ENCODE assay signal across 3 cellular contexts in the genomic region with DNA sequence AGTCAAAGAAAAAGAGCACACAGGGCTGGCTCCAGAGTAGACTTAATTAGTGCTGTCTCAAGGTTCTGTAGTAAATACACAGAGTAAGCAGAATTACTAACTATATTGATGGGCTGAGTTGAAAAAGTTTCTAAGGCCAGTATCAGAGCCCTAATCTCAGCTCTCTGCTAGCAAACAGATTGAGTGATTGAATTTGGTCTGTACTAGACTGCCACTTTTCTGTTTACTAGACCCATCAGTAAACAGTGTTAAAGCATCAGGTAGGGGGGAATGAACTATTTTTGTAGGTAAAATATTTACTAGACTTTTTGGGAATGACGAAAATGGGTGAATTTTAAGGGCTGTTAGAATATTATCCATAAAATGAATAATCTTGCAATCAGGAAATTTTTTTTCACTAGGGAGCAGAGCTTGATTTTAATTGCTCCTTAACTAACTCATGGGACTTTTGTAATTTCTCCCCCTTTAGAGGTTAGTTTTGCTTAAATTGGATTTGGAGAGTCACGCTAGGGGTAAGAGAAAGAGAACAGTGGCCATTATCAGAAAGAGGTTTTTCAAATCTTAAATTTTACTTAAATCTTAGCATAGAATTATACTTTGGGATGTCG.
TF ChIP-seq lines count a peak whose summit lies in the region.

No MANE protein-coding gene starts in this region.

TF ChIP-seq in SK-N-SH, 30 proteins besides CTCF, POLR2A, EP300 and RAD21 (continued from another document):
- TF ChIP-seq ZBTB33 (IDR thresholded peaks at IDR 0.05; ENCODE audit: borderline replicate concordance, low read depth), result no peak
- TF ChIP-seq TEAD4 (IDR thresholded peaks at IDR 0.05; ENCODE audit: borderline replicate concordance, insufficient read depth), result no peak
TF ChIP-seq in SK-N-SH: peak in this region for 0.

TF ChIP-seq in SK-N-SH treated with all-trans-retinoic acid at 6 μM for 48 hours, 23 proteins besides CTCF, POLR2A, EP300 and RAD21 (continued from another document and continues in another):
- TF ChIP-seq ZNF565 (CRISPR knock-in tag; conservative IDR thresholded peaks at IDR 0.05; ENCODE audit: low read depth), result no peak
- TF ChIP-seq PPARA (CRISPR knock-in tag; IDR thresholded peaks at IDR 0.05; ENCODE audit: borderline replicate concordance), result no peak
- TF ChIP-seq, protein P1, sequence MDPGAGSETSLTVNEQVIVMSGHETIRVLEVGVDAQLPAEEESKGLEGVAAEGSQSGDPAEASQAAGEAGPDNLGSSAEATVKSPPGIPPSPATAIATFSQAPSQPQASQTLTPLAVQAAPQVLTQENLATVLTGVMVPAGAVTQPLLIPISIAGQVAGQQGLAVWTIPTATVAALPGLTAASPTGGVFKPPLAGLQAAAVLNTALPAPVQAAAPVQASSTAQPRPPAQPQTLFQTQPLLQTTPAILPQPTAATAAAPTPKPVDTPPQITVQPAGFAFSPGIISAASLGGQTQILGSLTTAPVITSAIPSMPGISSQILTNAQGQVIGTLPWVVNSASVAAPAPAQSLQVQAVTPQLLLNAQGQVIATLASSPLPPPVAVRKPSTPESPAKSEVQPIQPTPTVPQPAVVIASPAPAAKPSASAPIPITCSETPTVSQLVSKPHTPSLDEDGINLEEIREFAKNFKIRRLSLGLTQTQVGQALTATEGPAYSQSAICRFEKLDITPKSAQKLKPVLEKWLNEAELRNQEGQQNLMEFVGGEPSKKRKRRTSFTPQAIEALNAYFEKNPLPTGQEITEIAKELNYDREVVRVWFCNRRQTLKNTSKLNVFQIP (CRISPR knock-in tag; IDR thresholded peaks at IDR 0.05; ENCODE audit: borderline replicate concordance, low read depth), result no peak
- TF ChIP-seq ZNF70 (CRISPR knock-in tag; IDR thresholded peaks at IDR 0.05), result no peak
- TF ChIP-seq ZC3H10 (CRISPR knock-in tag; IDR thresholded peaks at IDR 0.05), result no peak
- no peak for TF ChIP-seq ZFP30 (CRISPR knock-in tag; IDR thresholded peaks at IDR 0.05)
- TF ChIP-seq CSDC2 (CRISPR knock-in tag; IDR thresholded peaks at IDR 0.05), result no peak
- TF ChIP-seq OSR1 (CRISPR knock-in tag; IDR thresholded peaks at IDR 0.05), result no peak
- no peak for TF ChIP-seq ISL1 (CRISPR knock-in tag; IDR thresholded peaks at IDR 0.05)
- no peak for TF ChIP-seq ZFP3 (CRISPR knock-in tag; IDR thresholded peaks at IDR 0.05)
- TF ChIP-seq, protein P2, sequence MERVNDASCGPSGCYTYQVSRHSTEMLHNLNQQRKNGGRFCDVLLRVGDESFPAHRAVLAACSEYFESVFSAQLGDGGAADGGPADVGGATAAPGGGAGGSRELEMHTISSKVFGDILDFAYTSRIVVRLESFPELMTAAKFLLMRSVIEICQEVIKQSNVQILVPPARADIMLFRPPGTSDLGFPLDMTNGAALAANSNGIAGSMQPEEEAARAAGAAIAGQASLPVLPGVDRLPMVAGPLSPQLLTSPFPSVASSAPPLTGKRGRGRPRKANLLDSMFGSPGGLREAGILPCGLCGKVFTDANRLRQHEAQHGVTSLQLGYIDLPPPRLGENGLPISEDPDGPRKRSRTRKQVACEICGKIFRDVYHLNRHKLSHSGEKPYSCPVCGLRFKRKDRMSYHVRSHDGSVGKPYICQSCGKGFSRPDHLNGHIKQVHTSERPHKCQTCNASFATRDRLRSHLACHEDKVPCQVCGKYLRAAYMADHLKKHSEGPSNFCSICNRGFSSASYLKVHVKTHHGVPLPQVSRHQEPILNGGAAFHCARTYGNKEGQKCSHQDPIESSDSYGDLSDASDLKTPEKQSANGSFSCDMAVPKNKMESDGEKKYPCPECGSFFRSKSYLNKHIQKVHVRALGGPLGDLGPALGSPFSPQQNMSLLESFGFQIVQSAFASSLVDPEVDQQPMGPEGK (CRISPR knock-in tag; IDR thresholded peaks at IDR 0.05; ENCODE audit: borderline replicate concordance), result no peak
- no peak for TF ChIP-seq TOX (CRISPR knock-in tag; IDR thresholded peaks at IDR 0.05; ENCODE audit: borderline replicate concordance)
- TF ChIP-seq, protein P3, sequence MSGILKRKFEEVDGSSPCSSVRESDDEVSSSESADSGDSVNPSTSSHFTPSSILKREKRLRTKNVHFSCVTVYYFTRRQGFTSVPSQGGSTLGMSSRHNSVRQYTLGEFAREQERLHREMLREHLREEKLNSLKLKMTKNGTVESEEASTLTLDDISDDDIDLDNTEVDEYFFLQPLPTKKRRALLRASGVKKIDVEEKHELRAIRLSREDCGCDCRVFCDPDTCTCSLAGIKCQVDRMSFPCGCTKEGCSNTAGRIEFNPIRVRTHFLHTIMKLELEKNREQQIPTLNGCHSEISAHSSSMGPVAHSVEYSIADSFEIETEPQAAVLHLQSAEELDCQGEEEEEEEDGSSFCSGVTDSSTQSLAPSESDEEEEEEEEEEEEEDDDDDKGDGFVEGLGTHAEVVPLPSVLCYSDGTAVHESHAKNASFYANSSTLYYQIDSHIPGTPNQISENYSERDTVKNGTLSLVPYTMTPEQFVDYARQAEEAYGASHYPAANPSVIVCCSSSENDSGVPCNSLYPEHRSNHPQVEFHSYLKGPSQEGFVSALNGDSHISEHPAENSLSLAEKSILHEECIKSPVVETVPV (CRISPR knock-in tag; IDR thresholded peaks at IDR 0.05), result no peak
- TF ChIP-seq, protein P4, sequence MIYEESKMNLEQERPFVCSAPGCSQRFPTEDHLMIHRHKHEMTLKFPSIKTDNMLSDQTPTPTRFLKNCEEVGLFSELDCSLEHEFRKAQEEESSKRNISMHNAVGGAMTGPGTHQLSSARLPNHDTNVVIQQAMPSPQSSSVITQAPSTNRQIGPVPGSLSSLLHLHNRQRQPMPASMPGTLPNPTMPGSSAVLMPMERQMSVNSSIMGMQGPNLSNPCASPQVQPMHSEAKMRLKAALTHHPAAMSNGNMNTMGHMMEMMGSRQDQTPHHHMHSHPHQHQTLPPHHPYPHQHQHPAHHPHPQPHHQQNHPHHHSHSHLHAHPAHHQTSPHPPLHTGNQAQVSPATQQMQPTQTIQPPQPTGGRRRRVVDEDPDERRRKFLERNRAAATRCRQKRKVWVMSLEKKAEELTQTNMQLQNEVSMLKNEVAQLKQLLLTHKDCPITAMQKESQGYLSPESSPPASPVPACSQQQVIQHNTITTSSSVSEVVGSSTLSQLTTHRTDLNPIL (CRISPR knock-in tag; IDR thresholded peaks at IDR 0.05; ENCODE audit: low read depth), result no peak
- TF ChIP-seq TSHZ2 (CRISPR knock-in tag; IDR thresholded peaks at IDR 0.05), result no peak
- TF ChIP-seq RARB (CRISPR knock-in tag; IDR thresholded peaks at IDR 0.05), result no peak

TF ChIP-seq in HepG2, 621 proteins besides CTCF, POLR2A, EP300 and RAD21:
- TF ChIP-seq LRRFIP1 (CRISPR knock-in tag; conservative IDR thresholded peaks at IDR 0.05), result no peak
- no peak for TF ChIP-seq NFIC (IDR thresholded peaks at IDR 0.05; ENCODE audit: low read length)
- no peak for TF ChIP-seq ONECUT2 (CRISPR knock-in tag; IDR thresholded peaks at IDR 0.05)
- TF ChIP-seq CBX2 (IDR thresholded peaks at IDR 0.05; ENCODE audit: low read depth, low read length), result peak; percentile 83
- no peak for TF ChIP-seq CBX2 (CRISPR knock-in tag; IDR thresholded peaks at IDR 0.05; ENCODE audit: low read depth)
